In the genomic region with DNA sequence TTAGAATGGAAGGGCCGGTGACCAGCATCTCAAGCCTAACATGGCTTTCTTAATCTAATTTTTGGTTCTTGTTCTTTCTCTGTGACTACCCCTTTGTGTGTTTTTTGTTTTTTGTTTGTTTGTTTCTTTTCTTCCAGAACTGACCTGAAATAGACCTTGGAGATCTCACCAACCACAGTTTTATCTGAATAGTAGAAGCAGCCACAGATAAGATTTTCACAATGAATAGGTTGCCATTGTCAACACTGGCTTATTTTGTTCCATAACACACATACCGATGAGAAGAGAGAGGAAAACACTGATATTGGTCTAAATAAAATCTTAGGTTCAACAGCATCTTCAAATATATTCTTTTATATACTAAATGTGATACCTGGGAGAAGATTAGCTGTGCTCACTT, we compare ENCODE assay signal across 1 cellular context.
TF ChIP-seq lines count a peak whose summit lies in the region.

No MANE protein-coding gene starts in this region.

TF ChIP-seq in GM12878, 131 proteins besides CTCF, POLR2A, EP300 and RAD21 (continued from another document):
- TF ChIP-seq, protein P1, sequence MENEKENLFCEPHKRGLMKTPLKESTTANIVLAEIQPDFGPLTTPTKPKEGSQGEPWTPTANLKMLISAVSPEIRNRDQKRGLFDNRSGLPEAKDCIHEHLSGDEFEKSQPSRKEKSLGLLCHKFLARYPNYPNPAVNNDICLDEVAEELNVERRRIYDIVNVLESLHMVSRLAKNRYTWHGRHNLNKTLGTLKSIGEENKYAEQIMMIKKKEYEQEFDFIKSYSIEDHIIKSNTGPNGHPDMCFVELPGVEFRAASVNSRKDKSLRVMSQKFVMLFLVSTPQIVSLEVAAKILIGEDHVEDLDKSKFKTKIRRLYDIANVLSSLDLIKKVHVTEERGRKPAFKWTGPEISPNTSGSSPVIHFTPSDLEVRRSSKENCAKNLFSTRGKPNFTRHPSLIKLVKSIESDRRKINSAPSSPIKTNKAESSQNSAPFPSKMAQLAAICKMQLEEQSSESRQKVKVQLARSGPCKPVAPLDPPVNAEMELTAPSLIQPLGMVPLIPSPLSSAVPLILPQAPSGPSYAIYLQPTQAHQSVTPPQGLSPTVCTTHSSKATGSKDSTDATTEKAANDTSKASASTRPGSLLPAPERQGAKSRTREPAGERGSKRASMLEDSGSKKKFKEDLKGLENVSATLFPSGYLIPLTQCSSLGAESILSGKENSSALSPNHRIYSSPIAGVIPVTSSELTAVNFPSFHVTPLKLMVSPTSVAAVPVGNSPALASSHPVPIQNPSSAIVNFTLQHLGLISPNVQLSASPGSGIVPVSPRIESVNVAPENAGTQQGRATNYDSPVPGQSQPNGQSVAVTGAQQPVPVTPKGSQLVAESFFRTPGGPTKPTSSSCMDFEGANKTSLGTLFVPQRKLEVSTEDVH (IDR thresholded peaks at IDR 0.05; ENCODE audit: low read depth, partially characterized antibody), result no peak
- TF ChIP-seq BRCA1 (IDR thresholded peaks at IDR 0.05; ENCODE audit: low read depth, low read length), result no peak
- 0 out of 2 replicates have a peak, but pooled peaks have one; percentile 1 for TF ChIP-seq MTA2 (IDR thresholded peaks at IDR 0.05; ENCODE audit: low read depth)
- no peak for TF ChIP-seq HCFC1 (IDR thresholded peaks at IDR 0.05; ENCODE audit: low read length)
- TF ChIP-seq BACH1 (IDR thresholded peaks at IDR 0.05; ENCODE audit: borderline replicate concordance), result no peak
- no peak for TF ChIP-seq ZNF384 (IDR thresholded peaks at IDR 0.05; ENCODE audit: borderline replicate concordance, low read depth, low read length)
- TF ChIP-seq MYB (IDR thresholded peaks at IDR 0.05; ENCODE audit: borderline replicate concordance, low read depth, low read length), result no peak
- TF ChIP-seq, protein P2, sequence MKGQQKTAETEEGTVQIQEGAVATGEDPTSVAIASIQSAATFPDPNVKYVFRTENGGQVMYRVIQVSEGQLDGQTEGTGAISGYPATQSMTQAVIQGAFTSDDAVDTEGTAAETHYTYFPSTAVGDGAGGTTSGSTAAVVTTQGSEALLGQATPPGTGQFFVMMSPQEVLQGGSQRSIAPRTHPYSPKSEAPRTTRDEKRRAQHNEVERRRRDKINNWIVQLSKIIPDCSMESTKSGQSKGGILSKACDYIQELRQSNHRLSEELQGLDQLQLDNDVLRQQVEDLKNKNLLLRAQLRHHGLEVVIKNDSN (IDR thresholded peaks at IDR 0.05; ENCODE audit: borderline replicate concordance, extremely low read length, insufficient read depth, low read depth, low read length), result no peak
- no peak for TF ChIP-seq TCF7 (IDR thresholded peaks at IDR 0.05; ENCODE audit: borderline replicate concordance)
- no peak for TF ChIP-seq RFX5 (IDR thresholded peaks at IDR 0.05; ENCODE audit: low read depth, low read length)
- TF ChIP-seq, protein P3, sequence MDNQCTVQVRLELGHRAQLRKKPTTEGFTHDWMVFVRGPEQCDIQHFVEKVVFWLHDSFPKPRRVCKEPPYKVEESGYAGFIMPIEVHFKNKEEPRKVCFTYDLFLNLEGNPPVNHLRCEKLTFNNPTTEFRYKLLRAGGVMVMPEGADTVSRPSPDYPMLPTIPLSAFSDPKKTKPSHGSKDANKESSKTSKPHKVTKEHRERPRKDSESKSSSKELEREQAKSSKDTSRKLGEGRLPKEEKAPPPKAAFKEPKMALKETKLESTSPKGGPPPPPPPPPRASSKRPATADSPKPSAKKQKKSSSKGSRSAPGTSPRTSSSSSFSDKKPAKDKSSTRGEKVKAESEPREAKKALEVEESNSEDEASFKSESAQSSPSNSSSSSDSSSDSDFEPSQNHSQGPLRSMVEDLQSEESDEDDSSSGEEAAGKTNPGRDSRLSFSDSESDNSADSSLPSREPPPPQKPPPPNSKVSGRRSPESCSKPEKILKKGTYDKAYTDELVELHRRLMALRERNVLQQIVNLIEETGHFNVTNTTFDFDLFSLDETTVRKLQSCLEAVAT (IDR thresholded peaks at IDR 0.05), result 0 out of 2 replicates have a peak, but pooled peaks have one; percentile 15
- TF ChIP-seq KAT2A (conservative IDR thresholded peaks at IDR 0.05; ENCODE audit: control insufficient read depth, low read depth, low read length), result no peak
- TF ChIP-seq SPI1 (IDR thresholded peaks at IDR 0.05; ENCODE audit: borderline replicate concordance, insufficient read depth, low read depth, low read length), result no peak
- TF ChIP-seq ZNF24 (IDR thresholded peaks at IDR 0.05), result no peak
